ENCODE assay signal across 8 cellular contexts in the genomic region with DNA sequence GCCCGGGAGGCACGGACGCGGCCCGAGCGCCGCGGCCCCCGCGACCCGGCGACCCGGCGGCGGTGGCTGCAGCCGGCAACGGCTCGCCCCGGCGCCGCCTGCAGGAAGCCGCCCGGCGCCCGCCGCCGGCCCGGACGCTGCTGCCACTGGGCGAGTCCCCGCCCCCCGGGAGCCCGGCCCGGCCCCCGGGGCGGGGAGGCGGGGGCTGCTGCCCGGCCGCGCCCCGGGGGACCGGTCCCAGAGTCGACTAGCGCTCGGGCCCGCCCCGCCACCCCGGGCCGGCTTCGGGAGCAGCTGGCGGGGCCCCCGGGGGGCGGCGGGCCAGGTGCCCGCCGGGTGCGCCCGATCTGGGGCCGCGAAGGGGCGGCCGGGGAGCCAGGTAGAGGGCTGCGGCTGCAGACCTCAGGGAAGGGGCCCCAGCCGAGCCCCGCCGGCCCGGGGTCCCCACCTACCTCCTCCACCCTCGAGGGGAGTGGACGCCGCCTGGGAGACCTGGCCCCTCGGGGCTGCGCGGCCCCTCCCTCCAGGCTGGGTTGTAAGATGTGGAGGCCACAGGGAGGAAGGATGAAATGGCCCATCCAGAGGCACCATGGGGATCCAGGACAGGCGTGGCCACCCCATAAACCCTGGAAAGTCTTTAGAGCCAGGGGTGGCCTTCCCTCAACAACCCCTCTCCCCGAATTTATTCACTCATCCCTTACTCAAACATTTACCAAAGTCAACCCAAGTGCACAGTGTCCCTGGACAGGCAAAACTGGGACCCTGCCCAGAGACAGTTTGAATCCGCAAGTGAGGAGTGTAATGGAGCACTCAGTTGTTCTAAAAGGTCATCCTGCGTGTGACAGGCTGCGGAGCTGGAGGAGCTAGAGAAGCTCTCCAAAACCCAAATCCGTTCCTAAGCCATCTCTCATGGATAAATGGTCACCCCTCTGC. TPM values are rescaled to one million over a fixed set of nuclear protein-coding genes. Genes with fewer than 3 reads are reported as not detected.
A peak's percentile ranks its signal among the peaks of the same experiment; 100 is the strongest.
DNase-seq lines count a peak whose midpoint lies in the region; ATAC-seq and TF ChIP-seq lines count a peak whose summit lies in the region.

CDYL2 (minus strand) TSS at position 148 of the 933 bp plus-strand sequence. CDS start 425 bp downstream, outside the sequence.

- H3K27me3 ChIP-seq in CD4-positive, alpha-beta T cell (ENCODE audit: control insufficient read depth, insufficient read depth, low read length): no peaks in the 10 kb centered on the region
- no peaks in the 10 kb centered on the region for H3K27me3 ChIP-seq in upper lobe of left lung

- no peaks in the 10 kb centered on the region for H3K9me3 ChIP-seq in CD4-positive, alpha-beta T cell (ENCODE audit: control insufficient read depth, low read length)
- no peaks in the 10 kb centered on the region for H3K9me3 ChIP-seq in upper lobe of left lung

- H3K9me3 Mint-ChIP-seq in CD4-positive, alpha-beta T cell: no peaks in the 10 kb centered on the region
- peaks cover 0 to 10% (median 2%) of the 10 kb centered on the region in 7 donors for H3K9me3 Mint-ChIP-seq in naive B cell

- TF ChIP-seq CTCF in CD4-positive, alpha-beta T cell (IDR thresholded peaks at IDR 0.05): no peak
- no peak for TF ChIP-seq CTCF in epithelial cell of proximal tubule (conservative IDR thresholded peaks at IDR 0.05; ENCODE audit: low read depth, low read length)
- no peak for TF ChIP-seq CTCF in upper lobe of left lung (IDR thresholded peaks at IDR 0.05)

- DNase-seq in CD4-positive, alpha-beta T cell: peak in 7 of 10 experiments; percentile 10 to 60 (median 44)
- DNase-seq in HuH-7.5 (ENCODE audit: low spot score) (peak; percentile 83), epithelial cell of proximal tubule (ENCODE audit: low read depth) (no peak), naive B cell (peak; percentile 1), upper lobe of left lung (peak; percentile 64 to 91), dedifferentiated amniotic fluid mesenchymal stem cell (ENCODE audit: extremely low spot score) (no peak)

- ATAC-seq in CD4-positive, alpha-beta T cell (ENCODE audit: poor library complexity): peak; percentile 45
- ATAC-seq in GM21360 (IDR thresholded peaks at IDR 0.05; ENCODE audit: unreplicated experiment) (peak; percentile 57), naive B cell (ENCODE audit: low read depth in 2 of 2) (peak; percentile 63 to 64), upper lobe of left lung (ENCODE audit: low FRiP score in 2 of 2) (peak in 1 of 2 donors; percentile 84)

- H3K4me3 ChIP-seq in epithelial cell of proximal tubule (ENCODE audit: low read depth, low read length) (peak within 1 kb of the TSS; percentile 71), upper lobe of left lung (peak within 1 kb of the TSS; percentile 50 to 77 (median 74))

- WGBS in upper lobe of left lung, 2 donors: 17 to 30% methylated on average over 13 to 21 of the region's 79 CpGs

- H3K4me1 Mint-ChIP-seq in CD4-positive, alpha-beta T cell (ENCODE audit: low read depth): peaks cover 16% of the 10 kb centered on the region
- H3K4me1 Mint-ChIP-seq in naive B cell: peaks cover 0 to 4% (median 4%) of the 10 kb centered on the region in 3 donors

- no peak within 1 kb of the TSS for H3K27ac ChIP-seq in CD4-positive, alpha-beta T cell (ENCODE audit: low read depth, low read length)
- H3K27ac ChIP-seq in upper lobe of left lung: peak within 1 kb of the TSS in 2 of 4 donors; percentile 61 to 81

- H3K36me3 ChIP-seq in upper lobe of left lung: no peaks in the 10 kb centered on the region

- peaks cover 0 to 7% (median 2%) of the 10 kb centered on the region in 4 donors for H3K4me1 ChIP-seq in upper lobe of left lung

- no peaks in the 10 kb centered on the region for H3K27me3 Mint-ChIP-seq in CD4-positive, alpha-beta T cell
- H3K27me3 Mint-ChIP-seq in naive B cell: peaks cover 28 to 32% (median 30%) of the 10 kb centered on the region in 3 donors

- POLR2A ChIA-PET in CD4-positive, alpha-beta T cell (lab: Charles Lee): no interaction called here
- POLR2A ChIA-PET in activated CD8-positive, alpha-beta memory T cell treated with anti-CD3 and anti-CD28 coated beads for 36 hours (lab: Charles Lee): no interaction called here

- H3K36me3 Mint-ChIP-seq in CD4-positive, alpha-beta T cell (ENCODE audit: low read depth): no peaks in the 10 kb centered on the region
- no peaks in the 10 kb centered on the region for H3K36me3 Mint-ChIP-seq in naive B cell

- no peak for TF ChIP-seq POLR2A in upper lobe of left lung (IDR thresholded peaks at IDR 0.05)

- peak within 1 kb of the TSS; percentile 96 for H3K4me3 Mint-ChIP-seq in CD4-positive, alpha-beta T cell
- peak within 1 kb of the TSS; percentile 84 to 98 (median 90) for H3K4me3 Mint-ChIP-seq in naive B cell

- CTCF ChIA-PET in CD4-positive, alpha-beta T cell (lab: Charles Lee): no interaction called here
- CTCF ChIA-PET in activated CD8-positive, alpha-beta memory T cell treated with anti-CD3 and anti-CD28 coated beads for 36 hours (lab: Charles Lee): no interaction called here

- H3K27ac Mint-ChIP-seq in CD4-positive, alpha-beta T cell: peak within 1 kb of the TSS; percentile 71
- peak within 1 kb of the TSS in 1 of 6 donors; percentile 89 for H3K27ac Mint-ChIP-seq in naive B cell

- intact Hi-C loops in CD4-positive, alpha-beta T cell (cut with DNase I, micrococcal nuclease): loop anchor here in 1 of 2 experiments (5.0 to 10.0 kb wide), 3 partner anchors 200 to 290 kb away; partner anchors contain the start of genes CENPN, CMC2, DYNLRB2 and GCSH

- TF ChIP-seq EP300 in upper lobe of left lung (IDR thresholded peaks at IDR 0.05): no peak

RNA-seq across cellular contexts. Expression of gene CDYL2, which starts in this region (rescaled TPM):
- total RNA-seq in CD4-positive, alpha-beta T cell: 10 to 100 TPM; 14.3 to 15.8 TPM
- total RNA-seq in activated CD8-positive, alpha-beta memory T cell treated with anti-CD3 and anti-CD28 coated beads for 36 hours: 10 to 100 TPM; 31.6 to 37.8 TPM
- total RNA-seq in epithelial cell of proximal tubule (5.4 and 8.0 TPM in 2 replicates), upper lobe of left lung (10 to 100 TPM in 2 of 6 donors, 1 to 10 TPM in 4; 6.0 to 16.7 (median 8.0) TPM)
- under 1 TPM in 2 of 6 donors, not detected in 4; 0.03 to 0.13 TPM for polyA plus RNA-seq in naive B cell (ENCODE audit: low read depth in 6 of 6)

Comparison
In these comparisons a context has a peak if more than half of its experiments do, and no peak if none do; other contexts are left out.
1. Peak in DNase-seq and ATAC-seq in naive B cell; RNA of the gene not detected or under 1 TPM.
2. DNase-seq: peak in CD4-positive, alpha-beta T cell (7 of 10), HuH-7.5 (single experiment) and upper lobe of left lung (2 of 2); none in epithelial cell of proximal tubule (single experiment) and dedifferentiated amniotic fluid mesenchymal stem cell (single experiment).